In the genomic region with DNA sequence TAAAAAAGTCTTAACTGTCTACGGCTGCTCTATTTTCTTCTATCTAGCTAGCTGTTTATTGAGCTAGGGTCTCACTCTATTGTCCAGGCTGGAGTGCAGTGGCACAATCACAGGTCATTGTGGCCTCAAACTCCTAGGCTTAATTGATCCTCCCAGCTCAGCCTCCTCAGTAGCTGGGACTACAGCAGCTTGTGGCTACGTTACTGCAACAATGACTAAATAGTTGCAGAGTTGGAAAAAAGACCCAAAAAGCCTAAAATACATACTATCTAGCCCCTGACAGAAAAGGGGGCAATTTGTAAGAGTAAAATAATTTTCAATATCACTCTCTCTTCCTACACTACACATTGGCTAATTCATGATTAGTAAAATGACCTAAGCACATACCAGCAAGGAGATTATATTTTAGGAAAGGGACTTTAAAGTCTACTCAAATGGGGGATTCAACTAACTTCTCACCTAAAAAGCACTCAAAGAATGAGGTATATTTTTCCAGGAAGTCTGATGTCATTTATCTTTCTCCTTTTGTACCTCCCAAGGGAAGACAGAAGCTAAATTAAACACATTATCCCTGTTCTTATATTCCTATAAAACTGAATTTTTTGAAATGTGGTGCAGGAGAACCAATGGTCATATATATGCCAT, we compare ENCODE assay signal across 7 cellular contexts.
DNase-seq lines count a peak whose midpoint lies in the region; TF ChIP-seq lines count a peak whose summit lies in the region.

No MANE protein-coding gene starts in this region.

- TF ChIP-seq CTCF in adrenal gland (IDR thresholded peaks at IDR 0.05) (no peak), GM13976 (IDR thresholded peaks at IDR 0.05; ENCODE audit: borderline replicate concordance, control extremely low read depth, extremely low read depth, insufficient read depth, missing control alignments) (no peak)

- TF ChIP-seq POLR2A in adrenal gland (IDR thresholded peaks at IDR 0.05) = no peak

- H3K36me3 ChIP-seq in adrenal gland (replicated peaks in 1 of 2) = peaks cover 0 to 30% of the 10 kb centered on the region in 2 donors

- 85 to 95% (median 91%) methylated on average over 2 of the region's 2 CpGs for WGBS in adrenal gland, 4 donors

- in situ Hi-C loops in GM13976 (cut with MboI; ENCODE audit: low sequenced_read_pairs, unreplicated experiment) = loop anchor here (10.0 kb wide), 1 partner anchor 91 kb away; no protein-coding TSS in a partner anchor

- H3K27me3 ChIP-seq in adrenal gland (no peaks in the 10 kb centered on the region), layer of hippocampus (ENCODE audit: control insufficient read depth, insufficient read depth, low read length) (no peaks in the 10 kb centered on the region)

- H3K4me1 ChIP-seq in adrenal gland (replicated peaks in 1 of 2) = peaks cover 40 to 70% of the 10 kb centered on the region in 2 donors

- no peaks in the 10 kb centered on the region for H3K9me3 ChIP-seq in adrenal gland (replicated peaks in 1 of 3)

- intact Hi-C loops in adrenal gland (cut with DNase I) = loop anchor here in 1 of 2 donors (5.0 kb wide), 1 partner anchor 109 kb away; no protein-coding TSS in a partner anchor

- H3K27ac ChIP-seq in adrenal gland (peak overlapping the region; percentile 76 to 85 (median 80)), layer of hippocampus (ENCODE audit: low read depth, low read length) (peak overlapping the region; percentile 10)

- H3K4me3 ChIP-seq in adrenal gland = no peak overlapping the region

- DNase-seq in M059J (ENCODE audit: low read depth) (peak; percentile 54), adrenal gland (peak in 1 of 7 donors; percentile 43), superior temporal gyrus (ENCODE audit: extremely low spot score) (peak; percentile 24), MV-4-11 (lab: John Stamatoyannopoulos, UW) (no peak), GM13976 (ENCODE audit: low spot score) (no peak), NCI-H2171 treated with DMSO at 0.1 percent for 48 hours (lab: John Stamatoyannopoulos, UW) (no peak)

Comparison
In these comparisons a context has a peak if more than half of its experiments do, and no peak if none do; other contexts are left out.
1. DNase-seq: peak in M059J (single experiment) and superior temporal gyrus (single experiment); none in MV-4-11 (single experiment), GM13976 (single experiment) and NCI-H2171 treated with DMSO at 0.1 percent for 48 hours (single experiment).